ENCODE assay signal across 31 cellular contexts in genomic region chr9:132750668-132751067, GRCh38.
"Had no signal": no experiment of that assay in that cellular context is flagged by ENCODE, and none has a peak within 500 bp of the region (broad histone marks: within the 10 kb centered on the region; RNA-seq: fewer than 3 reads in every experiment).

No MANE protein-coding gene starts in this region.

- H3K27ac Mint-ChIP-seq: activated CD4-positive, alpha-beta memory T cell treated with anti-CD3 and anti-CD28 coated beads, Interleukin-2, amount 10 ng/mL, durations not matched to agents 7 days and 5 days; activated naive CD4-positive, alpha-beta T cell treated with anti-CD3 and anti-CD28 coated beads, Interleukin-2, amount 50 U/mL, for 24 hours; activated naive CD8-positive, alpha-beta T cell treated with anti-CD3 and anti-CD28 coated beads, Interleukin-2, amount 10 ng/mL, durations not matched to agents 7 days and 5 days; activated T-helper 1 cell treated with anti-CD3 and anti-CD28 coated beads, Interleukin-12 subunit alpha, Interleukin-12 subunit beta, Interleukin-2, Interleukin-4 antibody, amounts not matched to agents 30 ng/mL and 10 ng/mL and 1 ng/mL, durations not matched to agents 14 hours and 24 hours and 36 hours had no signal

- H3K4me1 ChIP-seq: ascending aorta had no signal

- DNase-seq: activated CD4-positive, alpha-beta memory T cell treated with anti-CD3 and anti-CD28 coated beads, Interleukin-2, amount 10 ng/mL, durations not matched to agents 7 days and 5 days; activated CD4-positive, alpha-beta T cell treated with anti-CD3 and anti-CD28 coated beads for 1 hour; activated CD4-positive, alpha-beta T cell treated with anti-CD3 and anti-CD28 coated beads for 48 hours; activated CD4-positive, CD25-positive, alpha-beta regulatory T cell; activated gamma-delta T cell; activated naive CD4-positive, alpha-beta T cell treated with Interleukin-2 at 50 U/mL for 16 hours; activated naive CD8-positive, alpha-beta T cell treated with anti-CD3 and anti-CD28 coated beads, Interleukin-2, amount 10 ng/mL, durations not matched to agents 7 days and 5 days; activated T-cell treated with anti-CD3 and anti-CD28 coated beads, Interleukin-2, amount 50 U/mL, for 4 hours; amygdala; NCI-H1092 treated with DMSO at 0.1 percent for 48 hours; NCI-H1417; NCI-H146; NCI-H187; NCI-H2029 treated with DMSO at 0.1 percent for 48 hours; NCI-H2107; NCI-H2171; NCI-H510A; NCI-H526; NCI-H748 treated with DMSO at 0.1 percent for 48 hours; PC-9; Right ventricle myocardium superior; SW 1271; T-helper 1 cell; T1000; WERI-Rb-1 had no signal

- H3K27me3 Mint-ChIP-seq: activated naive CD4-positive, alpha-beta T cell treated with anti-CD3 and anti-CD28 coated beads, Interleukin-2, amount 50 U/mL, for 24 hours had no signal

- H3K4me3 ChIP-seq: ascending aorta, cardiac muscle cell, PC-9 had no signal

- H3K27ac ChIP-seq: ascending aorta, cardiac muscle cell, PC-9, RWPE1, WERI-Rb-1 had no signal

- H3K4me1 Mint-ChIP-seq: activated CD4-positive, alpha-beta memory T cell treated with anti-CD3 and anti-CD28 coated beads, Interleukin-2, amount 10 ng/mL, durations not matched to agents 7 days and 5 days; activated naive CD4-positive, alpha-beta T cell treated with anti-CD3 and anti-CD28 coated beads, Interleukin-2, amount 50 U/mL, for 24 hours; activated naive CD8-positive, alpha-beta T cell treated with anti-CD3 and anti-CD28 coated beads, Interleukin-2, amount 10 ng/mL, durations not matched to agents 7 days and 5 days had no signal

- H3K9me3 ChIP-seq: ascending aorta had no signal

- H3K36me3 ChIP-seq: ascending aorta, cardiac muscle cell, WERI-Rb-1 had no signal

- FAIRE-seq: RCC 7860 had no signal

- H3K4me3 Mint-ChIP-seq: activated CD4-positive, alpha-beta memory T cell treated with anti-CD3 and anti-CD28 coated beads, Interleukin-2, amount 10 ng/mL, durations not matched to agents 7 days and 5 days; activated naive CD4-positive, alpha-beta T cell treated with anti-CD3 and anti-CD28 coated beads, Interleukin-2, amount 50 U/mL, for 24 hours; activated naive CD8-positive, alpha-beta T cell treated with anti-CD3 and anti-CD28 coated beads, Interleukin-2, amount 10 ng/mL, durations not matched to agents 7 days and 5 days; activated T-cell treated with anti-CD3 and anti-CD28 coated beads, Interleukin-2, amount 50 U/mL, for 4 hours; activated T-helper 1 cell treated with anti-CD3 and anti-CD28 coated beads, Interleukin-12 subunit alpha, Interleukin-12 subunit beta, Interleukin-2, Interleukin-4 antibody, amounts not matched to agents 30 ng/mL and 10 ng/mL and 1 ng/mL, durations not matched to agents 14 hours and 24 hours and 36 hours had no signal

- H3K9me3 Mint-ChIP-seq: activated CD4-positive, alpha-beta memory T cell treated with anti-CD3 and anti-CD28 coated beads, Interleukin-2, amount 10 ng/mL, durations not matched to agents 7 days and 5 days; activated naive CD4-positive, alpha-beta T cell treated with anti-CD3 and anti-CD28 coated beads, Interleukin-2, amount 50 U/mL, for 24 hours; activated naive CD8-positive, alpha-beta T cell treated with anti-CD3 and anti-CD28 coated beads, Interleukin-2, amount 10 ng/mL, durations not matched to agents 7 days and 5 days; activated T-cell treated with anti-CD3 and anti-CD28 coated beads, Interleukin-2, amount 50 U/mL, for 4 hours; activated T-helper 1 cell treated with anti-CD3 and anti-CD28 coated beads, Interleukin-12 subunit alpha, Interleukin-12 subunit beta, Interleukin-2, Interleukin-4 antibody, amounts not matched to agents 30 ng/mL and 10 ng/mL and 1 ng/mL, durations not matched to agents 14 hours and 24 hours and 36 hours had no signal

- ATAC-seq: activated T-cell treated with anti-CD3 and anti-CD28 coated beads, Interleukin-2, amount 50 U/mL, for 4 hours had no signal

- H3K36me3 Mint-ChIP-seq: activated naive CD4-positive, alpha-beta T cell treated with anti-CD3 and anti-CD28 coated beads, Interleukin-2, amount 50 U/mL, for 24 hours; activated naive CD8-positive, alpha-beta T cell treated with anti-CD3 and anti-CD28 coated beads, Interleukin-2, amount 10 ng/mL, durations not matched to agents 7 days and 5 days had no signal
